23 cellular contexts compared by ENCODE assay signal in the genomic region with DNA sequence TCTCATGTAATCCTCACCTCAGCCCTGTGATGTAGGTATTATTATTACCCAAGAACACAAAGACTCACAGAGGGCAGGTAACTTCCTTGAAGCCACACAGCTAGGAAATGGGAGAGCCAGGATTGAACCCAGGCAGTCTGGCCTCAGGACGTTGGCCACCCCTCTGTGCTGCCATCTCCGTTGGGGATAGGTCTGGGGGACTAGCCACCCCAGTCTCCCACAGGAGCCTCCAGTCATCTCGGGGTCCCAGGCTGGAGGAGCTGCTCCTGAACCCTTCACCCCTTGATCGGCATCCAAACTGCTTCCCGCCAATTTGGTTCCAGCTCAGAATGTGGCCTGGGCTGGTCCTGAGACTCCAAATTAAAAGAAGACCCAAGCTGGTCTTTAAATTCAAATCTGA. TPM values are rescaled to one million over a fixed set of nuclear protein-coding genes. Genes with fewer than 3 reads are reported as not detected.
A peak's percentile ranks its signal among the peaks of the same experiment; 100 is the strongest.
DNase-seq lines count a peak whose midpoint lies in the region; ATAC-seq, FAIRE-seq and TF ChIP-seq lines count a peak whose summit lies in the region.
"Had no signal": no experiment of that assay in that cellular context is flagged by ENCODE, and none has a peak within 500 bp of the region (broad histone marks: within the 10 kb centered on the region; RNA-seq: fewer than 3 reads in every experiment).

No MANE protein-coding gene starts in this region.

- peaks cover 12% of the 10 kb centered on the region for H3F3A ChIP-seq in neural cell (ENCODE audit: insufficient read depth, low read length, poor library complexity, severe bottlenecking)

- H3K9ac ChIP-seq in neural cell (ENCODE audit: low read length) = peak overlapping the region; percentile 97

- ATAC-seq in natural killer cell = no peak
- no peak for ATAC-seq in natural killer cell treated with Interleukin-12 subunit alpha and Interleukin-12 subunit beta and Interleukin-15 and Interleukin-18, amount 100 ng/mL, for 72 hours
- ATAC-seq: SK-N-SH treated with all-trans-retinoic acid at 6 μM for 48 hours had no signal

- peaks cover 6 to 22% of the 10 kb centered on the region in 2 donors for H3K4me1 Mint-ChIP-seq in natural killer cell
- H3K4me1 Mint-ChIP-seq in natural killer cell treated with Interleukin-12 subunit alpha and Interleukin-12 subunit beta and Interleukin-15 and Interleukin-18, amount 100 ng/mL, for 72 hours (ENCODE audit: low read depth in 2 of 2) = peaks cover 8 to 9% of the 10 kb centered on the region in 2 donors
- peaks cover 22% of the 10 kb centered on the region for H3K4me1 Mint-ChIP-seq in activated naive CD4-positive, alpha-beta T cell treated with anti-CD3 and anti-CD28 coated beads, Interleukin-2, amount 10 ng/mL, durations not matched to agents 7 days and 5 days

- intact Hi-C loops in natural killer cell (cut with micrococcal nuclease) = no loop called here

- CTCF ChIA-PET in activated naive CD4-positive, alpha-beta T cell treated with anti-CD3 and anti-CD28 coated beads, Interleukin-2, amount 10 ng/mL, durations not matched to agents 7 days and 5 days (lab: Charles Lee) = interaction anchor here (1.5 kb wide), 1 partner anchor 26 kb away, joined by 4 read pairs; no protein-coding TSS in a partner anchor

- H3K27me3 ChIP-seq in bronchial epithelial cell (ENCODE audit: control insufficient read depth, insufficient read depth, low read length) = peaks cover 11% of the 10 kb centered on the region
- H3K27me3 ChIP-seq in neural cell (ENCODE audit: insufficient read depth, low read depth, low read length) = no peaks in the 10 kb centered on the region

- no peak overlapping the region for H2AFZ ChIP-seq in neural cell (ENCODE audit: low read depth, low read length)

- H3K27me3 Mint-ChIP-seq in natural killer cell (ENCODE audit: low read depth in 2 of 2) = peaks cover 18 to 30% of the 10 kb centered on the region in 2 donors
- H3K27me3 Mint-ChIP-seq in natural killer cell treated with Interleukin-12 subunit alpha and Interleukin-12 subunit beta and Interleukin-15 and Interleukin-18, amount 100 ng/mL, for 72 hours = peaks cover 7 to 20% of the 10 kb centered on the region in 2 donors
- H3K27me3 Mint-ChIP-seq in activated naive CD4-positive, alpha-beta T cell treated with anti-CD3 and anti-CD28 coated beads, Interleukin-2, amount 10 ng/mL, durations not matched to agents 7 days and 5 days = peaks cover 55% of the 10 kb centered on the region

- no peak overlapping the region for H3K4me2 ChIP-seq in neural cell (ENCODE audit: low read length)

- no peak overlapping the region for H3K27ac Mint-ChIP-seq in natural killer cell
- no peak overlapping the region for H3K27ac Mint-ChIP-seq in natural killer cell treated with Interleukin-12 subunit alpha and Interleukin-12 subunit beta and Interleukin-15 and Interleukin-18, amount 100 ng/mL, for 72 hours
- no peak overlapping the region for H3K27ac Mint-ChIP-seq in activated naive CD4-positive, alpha-beta T cell treated with anti-CD3 and anti-CD28 coated beads, Interleukin-2, amount 10 ng/mL, durations not matched to agents 7 days and 5 days
- H3K27ac Mint-ChIP-seq: IgD-negative memory B cell had no signal

- peak overlapping the region; percentile 99 for H3K27ac ChIP-seq in neural cell (ENCODE audit: low read length)
- H3K27ac ChIP-seq: C4-2B had no signal

- TF ChIP-seq RAD21 in neural cell (conservative IDR thresholded peaks at IDR 0.05) = no peak

- H3K79me2 ChIP-seq in neural cell (replicated peaks; ENCODE audit: insufficient read depth, low read length) = peaks cover 43% of the 10 kb centered on the region

- no peak for FAIRE-seq in bronchial epithelial cell (lab: Jason Lieb, UNC)
- FAIRE-seq: G401.6 had no signal

- TF ChIP-seq CTCF in natural killer cell (IDR thresholded peaks at IDR 0.05) (no peak), bronchial epithelial cell (IDR thresholded peaks at IDR 0.05; ENCODE audit: insufficient read depth, low read length, severe bottlenecking) (no peak), neural cell (IDR thresholded peaks at IDR 0.05; ENCODE audit: poor library complexity, severe bottlenecking) (no peak)

- no peaks in the 10 kb centered on the region for H3K9me3 ChIP-seq in neural cell (ENCODE audit: low read length)

- no peak for TF ChIP-seq EP300 in neural cell (conservative IDR thresholded peaks at IDR 0.05; ENCODE audit: poor library complexity, severe bottlenecking)

- no peaks in the 10 kb centered on the region for H3K9me3 Mint-ChIP-seq in natural killer cell
- no peaks in the 10 kb centered on the region for H3K9me3 Mint-ChIP-seq in natural killer cell treated with Interleukin-12 subunit alpha and Interleukin-12 subunit beta and Interleukin-15 and Interleukin-18, amount 100 ng/mL, for 72 hours
- H3K9me3 Mint-ChIP-seq in activated naive CD4-positive, alpha-beta T cell treated with anti-CD3 and anti-CD28 coated beads, Interleukin-2, amount 10 ng/mL, durations not matched to agents 7 days and 5 days = no peaks in the 10 kb centered on the region
- H3K9me3 Mint-ChIP-seq: IgD-negative memory B cell had no signal

- no peaks in the 10 kb centered on the region for H4K20me1 ChIP-seq in neural cell (ENCODE audit: insufficient read depth)

- H3K4me3 ChIP-seq in bronchial epithelial cell (ENCODE audit: low read depth, low read length) (no peak overlapping the region), neural cell (ENCODE audit: low read length) (peak overlapping the region; percentile 84)

- H3K36me3 ChIP-seq in bronchial epithelial cell (ENCODE audit: control insufficient read depth, insufficient read depth, low read length) = no peaks in the 10 kb centered on the region
- H3K36me3 ChIP-seq in neural cell (ENCODE audit: insufficient read depth, low read length) = no peaks in the 10 kb centered on the region

- H3K4me3 Mint-ChIP-seq in natural killer cell = peak overlapping the region; percentile 47
- no peak overlapping the region for H3K4me3 Mint-ChIP-seq in natural killer cell treated with Interleukin-12 subunit alpha and Interleukin-12 subunit beta and Interleukin-15 and Interleukin-18, amount 100 ng/mL, for 72 hours
- no peak overlapping the region for H3K4me3 Mint-ChIP-seq in activated naive CD4-positive, alpha-beta T cell treated with anti-CD3 and anti-CD28 coated beads, Interleukin-2, amount 10 ng/mL, durations not matched to agents 7 days and 5 days
- H3K4me3 Mint-ChIP-seq: IgD-negative memory B cell had no signal

- H3K36me3 Mint-ChIP-seq in natural killer cell = no peaks in the 10 kb centered on the region
- no peaks in the 10 kb centered on the region for H3K36me3 Mint-ChIP-seq in natural killer cell treated with Interleukin-12 subunit alpha and Interleukin-12 subunit beta and Interleukin-15 and Interleukin-18, amount 100 ng/mL, for 72 hours
- H3K36me3 Mint-ChIP-seq in activated naive CD4-positive, alpha-beta T cell treated with anti-CD3 and anti-CD28 coated beads, Interleukin-2, amount 10 ng/mL, durations not matched to agents 7 days and 5 days = no peaks in the 10 kb centered on the region
- H3K36me3 Mint-ChIP-seq: IgD-negative memory B cell had no signal

- DNase-seq in natural killer cell (no peak), bronchial epithelial cell (ENCODE audit: low read depth) (peak; percentile 13), NCI-H526 (lab: John Stamatoyannopoulos, UW) (no peak), inferior parietal cortex (ENCODE audit: extremely low spot score) (no peak), COLO668 (lab: John Stamatoyannopoulos, UW; ENCODE audit: unreplicated experiment) (no peak)
- no peak for DNase-seq in natural killer cell treated with Interleukin-12 subunit alpha and Interleukin-12 subunit beta and Interleukin-15 and Interleukin-18, amount 100 ng/mL, for 72 hours (ENCODE audit: low spot score)
- no peak for DNase-seq in activated naive CD4-positive, alpha-beta T cell treated with anti-CD3 and anti-CD28 coated beads, Interleukin-2, amount 10 ng/mL, durations not matched to agents 7 days and 5 days
- DNase-seq: COR-L47, HCEC 1CT, Kasumi-1, MM.1S, NCI-H1092, NCI-H146, NCI-H2029 treated with DMSO at 0.1 percent for 48 hours, NCI-H2171 treated with DMSO at 0.1 percent for 48 hours, NCI-H774, OCI-M1, SIG-M5 had no signal

- no peaks in the 10 kb centered on the region for H3K9me2 ChIP-seq in neural cell (ENCODE audit: insufficient read depth, low read length)

TF ChIP-seq in neural cell, 6 proteins besides CTCF, POLR2A, EP300 and RAD21:
- TF ChIP-seq SMC3 (conservative IDR thresholded peaks at IDR 0.05; ENCODE audit: poor library complexity) = no peak
- TF ChIP-seq POLR2AphosphoS5 (IDR thresholded peaks at IDR 0.05) = no peak
- no peak for TF ChIP-seq EZH2 (IDR thresholded peaks at IDR 0.05; ENCODE audit: borderline replicate concordance, insufficient read depth, low read length, poor library complexity, severe bottlenecking)

RNA-seq across cellular contexts. Expression of gene TCF20, which starts 10.4 kb away (rescaled TPM):
- total RNA-seq in natural killer cell (10 to 100 TPM; 57.8 to 70.8 (median 69.1) TPM), bronchial epithelial cell (36.9 and 40.8 TPM in 2 replicates)
- 10 to 100 TPM; 54.8 to 69.0 TPM for total RNA-seq in natural killer cell treated with Interleukin-12 subunit alpha and Interleukin-12 subunit beta and Interleukin-15 and Interleukin-18, amount 100 ng/mL, for 72 hours
- polyA plus RNA-seq in neural cell = 21.9 and 27.5 TPM in 2 replicates
- 134 and 148 TPM in 2 replicates for polyA minus RNA-seq in neural cell
